25 cellular contexts compared by ENCODE assay signal in genomic region chr11:48168815-48169214, GRCh38. TPM values are rescaled to one million over a fixed set of nuclear protein-coding genes. Genes with fewer than 3 reads are reported as not detected.
"Had no signal": no experiment of that assay in that cellular context is flagged by ENCODE, and none has a peak within 500 bp of the region (broad histone marks: within the 10 kb centered on the region; RNA-seq: fewer than 3 reads in every experiment).

No MANE protein-coding gene starts in this region.

- H3K36me3 ChIP-seq: neural progenitor cell, WERI-Rb-1 had no signal

- H3K27me3 ChIP-seq: neural progenitor cell, thyroid gland, upper lobe of right lung had no signal

- H3K4me3 ChIP-seq: lower lobe of right lung, neural progenitor cell, thyroid gland, upper lobe of right lung had no signal

- DNase-seq: activated CD4-positive, CD25-positive, alpha-beta regulatory T cell treated with anti-CD3 and anti-CD28 coated beads, Interleukin-2, amount 50 U/mL, for 72 hours; activated gamma-delta T cell treated with Interleukin-2 at 50 U/mL for 16 hours; activated T-cell treated with anti-CD3 and anti-CD28 coated beads, Interleukin-2, amount 50 U/mL, for 1 hour; anterior cingulate cortex; central memory CD4-positive, alpha-beta T cell; dermis blood vessel endothelial cell; effector CD8-positive, alpha-beta T cell; erythroblast; foreskin melanocyte; glutamatergic neuron; hypothalamus; lower lobe of right lung; mesendoderm; naive thymus-derived CD4-positive, alpha-beta T cell; stimulated activated CD4-positive, alpha-beta T cell treated with anti-CD3 and anti-CD28 coated beads, Interleukin-4, amount 100 ng/mL, for 1 hour; stimulated activated naive CD8-positive, alpha-beta T cell treated with anti-CD3 and anti-CD28 coated beads, Interleukin-15, Interleukin-2, amounts not matched to agents 100 U/mL and 50 U/mL, for 24 hours; SW 1271; thyroid gland; upper lobe of right lung; WERI-Rb-1 had no signal

- H3K9me3 ChIP-seq: lower lobe of right lung, thyroid gland, upper lobe of right lung had no signal

- H3K27ac ChIP-seq: lower lobe of right lung, neural progenitor cell, upper lobe of right lung, WERI-Rb-1 had no signal

- ATAC-seq: lower lobe of right lung; naive thymus-derived CD4-positive, alpha-beta T cell; stimulated activated naive CD8-positive, alpha-beta T cell treated with anti-CD3 and anti-CD28 coated beads, Interleukin-15, Interleukin-2, amounts not matched to agents 100 U/mL and 50 U/mL, for 24 hours; upper lobe of right lung had no signal

RNA-seq across cellular contexts. Expression of gene OR4B1, which starts 47.8 kb away (rescaled TPM):
- total RNA-seq: dermis blood vessel endothelial cell; lower lobe of right lung; naive thymus-derived CD4-positive, alpha-beta T cell; omental fat pad; posterior vena cava; renal cortical epithelial cell; subcutaneous adipose tissue; thyroid gland; upper lobe of right lung had no signal
